Comparison of ENCODE assay signal across 7 cellular contexts in the genomic region with DNA sequence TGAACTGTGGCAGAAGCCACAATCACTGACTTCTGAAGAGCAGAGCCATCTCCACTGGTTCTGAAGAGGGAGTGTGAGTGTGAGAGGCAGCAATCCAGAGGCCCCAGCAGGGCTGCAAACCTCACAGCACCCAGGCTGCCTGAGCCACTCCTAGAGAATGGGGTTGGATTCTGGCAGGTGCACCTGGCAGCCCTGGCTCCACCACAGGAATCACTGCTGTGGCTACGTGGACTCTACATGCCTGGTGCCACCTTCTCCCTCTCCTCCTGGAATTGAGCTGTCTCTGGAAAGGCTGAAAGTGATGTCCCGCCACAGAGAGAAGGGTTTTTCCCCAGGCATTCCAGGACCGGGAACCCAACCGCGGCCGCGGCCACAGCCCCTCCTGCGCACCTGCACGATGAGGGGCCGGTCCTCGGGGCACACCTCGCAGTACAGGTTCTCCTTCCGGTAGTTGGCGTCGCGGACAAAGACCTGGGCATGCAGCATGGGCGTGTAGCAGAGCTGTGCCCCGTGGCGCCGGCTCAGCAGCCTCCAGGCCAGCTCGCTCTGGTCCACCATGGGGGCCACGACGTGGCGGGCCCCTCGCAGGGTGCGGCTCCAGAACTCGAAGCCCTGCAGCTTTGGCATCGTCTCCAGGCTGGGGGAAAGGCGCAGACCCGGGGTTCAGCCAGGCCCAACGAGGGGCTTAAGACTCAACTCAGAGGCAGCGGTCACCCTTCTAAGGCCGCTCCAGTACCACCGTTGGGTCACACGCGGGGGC. TPM values are rescaled to one million over a fixed set of nuclear protein-coding genes. Genes with fewer than 3 reads are reported as not detected.
A peak's percentile ranks its signal among the peaks of the same experiment; 100 is the strongest.
DNase-seq lines count a peak whose midpoint lies in the region; ATAC-seq and TF ChIP-seq lines count a peak whose summit lies in the region.

No MANE protein-coding gene starts in this region.

- TF ChIP-seq EP300 in esophagus muscularis mucosa (IDR thresholded peaks at IDR 0.05): no peak

- no peaks in the 10 kb centered on the region for H3F3A ChIP-seq in PC-9 (ENCODE audit: insufficient read depth, low read depth)

- H3K27me3 ChIP-seq in HCT116 (ENCODE audit: insufficient read depth, low read length) (no peaks in the 10 kb centered on the region), PC-9 (ENCODE audit: insufficient read depth, low read depth) (no peaks in the 10 kb centered on the region), esophagus muscularis mucosa (no peaks in the 10 kb centered on the region), parathyroid adenoma (ENCODE audit: control insufficient read depth, insufficient read depth, low read length) (no peaks in the 10 kb centered on the region)

- H3K4me3 ChIP-seq in HCT116 (replicated peaks in 1 of 2; ENCODE audit: low read depth in 1 of 2, low read length in 2 of 2) (peak overlapping the region; percentile 96 to 100), PC-9 (peak overlapping the region; percentile 71), esophagus muscularis mucosa (peak overlapping the region; percentile 80 to 90 (median 86)), parathyroid adenoma (ENCODE audit: low read depth, low read length) (peak overlapping the region; percentile 70)

- POLR2A ChIA-PET in HCT116 (lab: Charles Lee) (interaction anchor here (0.9 kb wide), 1 partner anchor 34 kb away, joined by 3 read pairs; no protein-coding TSS in a partner anchor), PC-9 (lab: Charles Lee; ENCODE audit: unreplicated experiment) (interaction anchor here (0.7 to 1.2 kb wide), 2 partner anchors 27 to 177 kb away, joined by 3 to 5 read pairs; a partner anchor contains a TSS)

- H3K9me2 ChIP-seq in HCT116 (ENCODE audit: insufficient read depth) (no peaks in the 10 kb centered on the region), PC-9 (ENCODE audit: insufficient read depth) (no peaks in the 10 kb centered on the region)

- TF ChIP-seq CTCF in HCT116 (IDR thresholded peaks at IDR 0.05 in 2 of 3, conservative IDR thresholded peaks at IDR 0.05 in 1 of 3; ENCODE audit: borderline replicate concordance in 1 of 3, insufficient read depth in 1 of 3, low read depth in 2 of 3, low read length in 2 of 3): no peak
- no peak for TF ChIP-seq CTCF in PC-9 (conservative IDR thresholded peaks at IDR 0.05)
- no peak for TF ChIP-seq CTCF in esophagus muscularis mucosa (IDR thresholded peaks at IDR 0.05)
- no peak for TF ChIP-seq CTCF in parathyroid adenoma (IDR thresholded peaks at IDR 0.05)

- H3K4me1 ChIP-seq in HCT116 (ENCODE audit: control insufficient read depth in 1 of 2, insufficient read depth in 2 of 2, low read length in 2 of 2): peaks cover 11 to 22% of the 10 kb centered on the region in 2 experiments; a peak in 3 of 4 replicates
- peaks cover 9% of the 10 kb centered on the region; the same call in 1 of the 2 replicates for H3K4me1 ChIP-seq in PC-9 (replicated peaks; ENCODE audit: insufficient read depth)
- peaks cover 25 to 33% (median 28%) of the 10 kb centered on the region in 4 donors for H3K4me1 ChIP-seq in esophagus muscularis mucosa
- H3K4me1 ChIP-seq in parathyroid adenoma: peaks cover 13% of the 10 kb centered on the region

- H2AFZ ChIP-seq in HCT116 (ENCODE audit: low read depth, low read length, poor library complexity, severe bottlenecking) (no peak overlapping the region), PC-9 (peak overlapping the region; percentile 64; the same call in 1 of the 2 replicates), parathyroid adenoma (no peak overlapping the region)

- ATAC-seq in HCT116 (peak; percentile 62), HG02938 (IDR thresholded peaks at IDR 0.05; ENCODE audit: unreplicated experiment) (no peak), HG02763 (IDR thresholded peaks at IDR 0.05; ENCODE audit: unreplicated experiment) (no peak)

- RAD21 ChIA-PET in HCT116 (lab: Charles Lee; ENCODE audit: low non-redundant PET in 1 of 2, low total read pairs in 2 of 2, uncharacterized antibody in 2 of 2, unreplicated experiment in 2 of 2): no interaction called here

- peaks cover 35% of the 10 kb centered on the region for H3K79me2 ChIP-seq in HCT116 (ENCODE audit: insufficient read depth, low read length)
- peaks cover 17% of the 10 kb centered on the region; the same call in 1 of the 2 replicates for H3K79me2 ChIP-seq in PC-9 (ENCODE audit: low read depth)
- no peaks in the 10 kb centered on the region for H3K79me2 ChIP-seq in parathyroid adenoma

- DNase-seq in HCT116 (ENCODE audit: low read depth, low spot score) (no peak), PC-9 (peak; percentile 38 to 73), esophagus muscularis mucosa (ENCODE audit: extremely low spot score) (no peak), nucleus accumbens (lab: John Stamatoyannopoulos, UW) (no peak)

- TSS peak; percentile 64 for BruUV-seq in HCT116 (replicated peaks; lab: Mats Ljungman, UMichigan)
- TSS peak; percentile 42 for BruUV-seq in PC-9 (replicated peaks; lab: Mats Ljungman, UMichigan)

- H3K9ac ChIP-seq in HCT116 (ENCODE audit: low read length) (peak overlapping the region; percentile 100), parathyroid adenoma (peak overlapping the region; percentile 83)

- 43% methylated on average over 22 of the region's 36 CpGs for WGBS in esophagus muscularis mucosa

- TF ChIP-seq POLR2A in HCT116 (IDR thresholded peaks at IDR 0.05; ENCODE audit: borderline replicate concordance, extremely low read depth, insufficient read depth, insufficient read length) (peak; percentile 35), esophagus muscularis mucosa (IDR thresholded peaks at IDR 0.05; ENCODE audit: low read depth) (no peak)

- CTCF ChIA-PET in HCT116 (lab: Charles Lee): no interaction called here
- CTCF ChIA-PET in PC-9 (lab: Charles Lee): interaction anchor here (0.9 kb wide), 1 partner anchor 27 kb away, joined by 3 read pairs; a partner anchor contains a TSS

- peaks cover 15 to 46% of the 10 kb centered on the region in 2 experiments; a peak in 3 of 4 replicates for H3K36me3 ChIP-seq in HCT116 (ENCODE audit: control insufficient read depth in 1 of 2, insufficient read depth in 2 of 2, low read length in 2 of 2)
- H3K36me3 ChIP-seq in PC-9 (ENCODE audit: low read depth): no peaks in the 10 kb centered on the region
- H3K36me3 ChIP-seq in esophagus muscularis mucosa: peaks cover 17 to 48% (median 45%) of the 10 kb centered on the region in 4 donors
- H3K36me3 ChIP-seq in parathyroid adenoma (ENCODE audit: control insufficient read depth, insufficient read depth, low read length): no peaks in the 10 kb centered on the region

- TF ChIP-seq RAD21 in HCT116 (IDR thresholded peaks at IDR 0.05; ENCODE audit: low read depth): no peak

- H3K4me2 ChIP-seq in HCT116 (ENCODE audit: low read length) (peak overlapping the region; percentile 100), PC-9 (peak overlapping the region; percentile 89), parathyroid adenoma (ENCODE audit: low read length) (peak overlapping the region; percentile 91)

- intact Hi-C loops in HCT116 (cut with micrococcal nuclease) (no loop called here), PC-9 (cut with micrococcal nuclease; ENCODE audit: unreplicated experiment) (no loop called here), esophagus muscularis mucosa (cut with DNase I) (no loop called here)

- H4K20me1 ChIP-seq in HCT116 (ENCODE audit: insufficient read depth) (no peaks in the 10 kb centered on the region), PC-9 (ENCODE audit: insufficient read depth) (no peaks in the 10 kb centered on the region)

- H3K27ac ChIP-seq in HCT116 (ENCODE audit: low read depth, low read length): peak overlapping the region; percentile 89
- H3K27ac ChIP-seq in PC-9: no peak overlapping the region
- peak overlapping the region; percentile 79 to 91 (median 88) for H3K27ac ChIP-seq in esophagus muscularis mucosa (replicated peaks in 1 of 4)
- peak overlapping the region; percentile 42 for H3K27ac ChIP-seq in parathyroid adenoma

- H3K9me3 ChIP-seq in HCT116 (ENCODE audit: control insufficient read depth in 1 of 2, insufficient read depth in 1 of 2, low read depth in 1 of 2, low read length in 2 of 2): no peaks in the 10 kb centered on the region
- H3K9me3 ChIP-seq in PC-9 (ENCODE audit: insufficient read depth, low read depth): no peaks in the 10 kb centered on the region
- H3K9me3 ChIP-seq in esophagus muscularis mucosa: no peaks in the 10 kb centered on the region
- no peaks in the 10 kb centered on the region for H3K9me3 ChIP-seq in parathyroid adenoma (ENCODE audit: control insufficient read depth, low read length)

TF ChIP-seq in HCT116, 20 proteins besides CTCF, POLR2A, EP300 and RAD21 (continues in another document):
- TF ChIP-seq, protein P1, sequence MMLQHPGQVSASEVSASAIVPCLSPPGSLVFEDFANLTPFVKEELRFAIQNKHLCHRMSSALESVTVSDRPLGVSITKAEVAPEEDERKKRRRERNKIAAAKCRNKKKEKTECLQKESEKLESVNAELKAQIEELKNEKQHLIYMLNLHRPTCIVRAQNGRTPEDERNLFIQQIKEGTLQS (IDR thresholded peaks at IDR 0.05): no peak
- TF ChIP-seq CBX3 (IDR thresholded peaks at IDR 0.05; ENCODE audit: low read depth): no peak

RNA-seq across cellular contexts. Expression of a gene that starts 1.0 kb away (rescaled TPM):
- total RNA-seq in HCT116 (2021; ENCODE audit: unreplicated experiment) (176 TPM), PC-9 (2021) (138 and 175 TPM in 2 replicates), esophagus muscularis mucosa (10 to 100 TPM; 42.2 to 77.1 (median 52.6) TPM)
- 120 and 129 TPM in 2 replicates for polyA plus RNA-seq in HCT116 (2012)

RNA-seq across cellular contexts. Expression of a gene that starts 12.9 kb away (rescaled TPM):
- total RNA-seq in HCT116 (2021; ENCODE audit: unreplicated experiment): 205 TPM
- 154 and 156 TPM in 2 replicates for polyA plus RNA-seq in HCT116 (2012)
- total RNA-seq in PC-9 (2021): 121 and 124 TPM in 2 replicates
- total RNA-seq in esophagus muscularis mucosa: 100 to 1,000 TPM in 2 of 4 donors, 10 to 100 TPM in 2; 64.4 to 108 (median 85.4) TPM

RNA-seq across cellular contexts. Expression of a gene that starts 13.0 kb away (rescaled TPM):
- total RNA-seq in HCT116 (2021; ENCODE audit: unreplicated experiment) (52.0 TPM), PC-9 (2021) (40.4 and 49.1 TPM in 2 replicates), esophagus muscularis mucosa (10 to 100 TPM; 32.4 to 54.8 (median 42.5) TPM)
- 53.5 and 62.2 TPM in 2 replicates for polyA plus RNA-seq in HCT116 (2012)

RNA-seq across cellular contexts. Expression of a gene that starts 27.1 kb away (rescaled TPM):
- total RNA-seq in HCT116 (2021; ENCODE audit: unreplicated experiment): 306 TPM
- polyA plus RNA-seq in HCT116 (2012): 324 and 351 TPM in 2 replicates
- 120 and 129 TPM in 2 replicates for total RNA-seq in PC-9 (2021)
- 100 to 1,000 TPM in 2 of 4 donors, 10 to 100 TPM in 2; 78.6 to 135 (median 102) TPM for total RNA-seq in esophagus muscularis mucosa

RNA-seq across cellular contexts. Expression of a gene that starts 33.1 kb away (rescaled TPM):
- total RNA-seq in HCT116 (2021; ENCODE audit: unreplicated experiment) (120 TPM), PC-9 (2021) (32.3 and 41.6 TPM in 2 replicates), esophagus muscularis mucosa (1 to 10 TPM; 1.8 to 2.5 (median 2.2) TPM)
- 114 and 123 TPM in 2 replicates for polyA plus RNA-seq in HCT116 (2012)

Comparison
In these comparisons a context has a peak if more than half of its experiments do, and no peak if none do; other contexts are left out.
1. DNase-seq: peak in PC-9 (2 of 2); none in HCT116 (single experiment), esophagus muscularis mucosa (single experiment) and nucleus accumbens (0 of 56).
2. Peak in every context shown above with its lines, with median percentiles within 50 percentile points of each other: H3K4me2 ChIP-seq and H3K4me3 ChIP-seq.